In genomic region chr1:61504840-61505239, GRCh38 we compare ENCODE assay signal across 21 cellular contexts.
DNase-seq lines count a peak whose midpoint lies in the region; ATAC-seq and TF ChIP-seq lines count a peak whose summit lies in the region.
"Had no signal": no experiment of that assay in that cellular context is flagged by ENCODE, and none has a peak within 500 bp of the region (broad histone marks: within the 10 kb centered on the region; RNA-seq: fewer than 3 reads in every experiment).

No MANE protein-coding gene starts in this region.

- POLR2A ChIA-PET in HEK293T (lab: Yijun Ruan, JAX) = no interaction called here
- POLR2A ChIA-PET in WTC11 (lab: Charles Lee) = interaction anchor here (0.5 kb wide), 1 partner anchor 41 kb away, joined by 5 read pairs; no protein-coding TSS in a partner anchor

- H3K27me3 Mint-ChIP-seq in WTC11 (ENCODE audit: low read depth) = no peaks in the 10 kb centered on the region

- H3K4me3 Mint-ChIP-seq in WTC11 = no peak overlapping the region
- H3K4me3 Mint-ChIP-seq: mesothelial cell of epicardium; neural crest cell; T-helper 2 cell treated with Interferon-gamma antibody and Interleukin-4, amounts not matched to agents 5 μg/mL and 100 μg/mL, for 36 hours had no signal

- no peak for ATAC-seq in HG02970 (IDR thresholded peaks at IDR 0.05; ENCODE audit: low FRiP score, unreplicated experiment)
- ATAC-seq in WTC11 = no peak
- ATAC-seq: HCT116 had no signal

- DNase-seq in HEK293T (ENCODE audit: extremely low spot score) (peak; percentile 40), RKO (ENCODE audit: low spot score) (peak; percentile 29), cardiac fibroblast (ENCODE audit: low read depth in 2 of 2) (peak; percentile 70 to 79), renal cortical epithelial cell (ENCODE audit: low read depth) (peak; percentile 29), NCI-H1694 (lab: John Stamatoyannopoulos, UW) (no peak), WTC11 (ENCODE audit: low spot score) (no peak)
- DNase-seq: activated CD4-positive, alpha-beta T cell treated with anti-CD3 and anti-CD28 coated beads for 48 hours; activated CD8-positive, alpha-beta memory T cell treated with anti-CD3 and anti-CD28 coated beads, Interleukin-2, amount 50 U/mL, for 4 hours; activated gamma-delta T cell; DMS153; esophagus squamous epithelium; islet precursor cell; retina; stimulated activated naive CD4-positive, alpha-beta T cell treated with Interleukin-2 at 50 U/mL for 16 hours; trophoblast cell had no signal

- H3K9me3 Mint-ChIP-seq in WTC11 = peaks cover 5% of the 10 kb centered on the region
- H3K9me3 Mint-ChIP-seq: T-helper 2 cell treated with Interferon-gamma antibody and Interleukin-4, amounts not matched to agents 5 μg/mL and 100 μg/mL, for 36 hours had no signal

- H3K4me1 Mint-ChIP-seq in WTC11 = peaks cover 17% of the 10 kb centered on the region

- H3K27ac Mint-ChIP-seq in WTC11 = no peak overlapping the region
- H3K27ac Mint-ChIP-seq: mesothelial cell of epicardium; T-helper 2 cell treated with Interferon-gamma antibody and Interleukin-4, amounts not matched to agents 5 μg/mL and 100 μg/mL, for 36 hours had no signal

- H3K4me3 ChIP-seq in cardiac fibroblast (replicated peaks in 1 of 2; ENCODE audit: low read depth in 2 of 2, low read length in 2 of 2) = no peak overlapping the region
- H3K4me3 ChIP-seq: esophagus squamous epithelium, SJSA1 had no signal

- TF ChIP-seq CTCF in cardiac fibroblast (IDR thresholded peaks at IDR 0.05; ENCODE audit: low read depth, low read length) (no peak), WTC11 (IDR thresholded peaks at IDR 0.05) (no peak)

- CTCF ChIA-PET in HEK293T (lab: Yijun Ruan, JAX) (interaction anchor here (0.6 to 1.2 kb wide), 2 partner anchors 19 to 232 kb away, joined by 3 to 11 read pairs; no protein-coding TSS in a partner anchor), WTC11 (lab: Charles Lee) (no interaction called here)

- no peaks in the 10 kb centered on the region for H3K36me3 Mint-ChIP-seq in WTC11
- H3K36me3 Mint-ChIP-seq: mesothelial cell of epicardium had no signal

TF ChIP-seq in HEK293T, 16 proteins besides CTCF, POLR2A, EP300 and RAD21:
- TF ChIP-seq PKNOX1 (IDR thresholded peaks at IDR 0.05) = 0 out of 2 replicates have a peak, but pooled peaks have one; percentile 5
- TF ChIP-seq HDGF (IDR thresholded peaks at IDR 0.05; ENCODE audit: borderline replicate concordance) = no peak
TF ChIP-seq in HEK293T: peak in this region for 1.

TF ChIP-seq in WTC11, 78 proteins besides CTCF, POLR2A, EP300 and RAD21 (continues in another document):
- TF ChIP-seq, protein P1, sequence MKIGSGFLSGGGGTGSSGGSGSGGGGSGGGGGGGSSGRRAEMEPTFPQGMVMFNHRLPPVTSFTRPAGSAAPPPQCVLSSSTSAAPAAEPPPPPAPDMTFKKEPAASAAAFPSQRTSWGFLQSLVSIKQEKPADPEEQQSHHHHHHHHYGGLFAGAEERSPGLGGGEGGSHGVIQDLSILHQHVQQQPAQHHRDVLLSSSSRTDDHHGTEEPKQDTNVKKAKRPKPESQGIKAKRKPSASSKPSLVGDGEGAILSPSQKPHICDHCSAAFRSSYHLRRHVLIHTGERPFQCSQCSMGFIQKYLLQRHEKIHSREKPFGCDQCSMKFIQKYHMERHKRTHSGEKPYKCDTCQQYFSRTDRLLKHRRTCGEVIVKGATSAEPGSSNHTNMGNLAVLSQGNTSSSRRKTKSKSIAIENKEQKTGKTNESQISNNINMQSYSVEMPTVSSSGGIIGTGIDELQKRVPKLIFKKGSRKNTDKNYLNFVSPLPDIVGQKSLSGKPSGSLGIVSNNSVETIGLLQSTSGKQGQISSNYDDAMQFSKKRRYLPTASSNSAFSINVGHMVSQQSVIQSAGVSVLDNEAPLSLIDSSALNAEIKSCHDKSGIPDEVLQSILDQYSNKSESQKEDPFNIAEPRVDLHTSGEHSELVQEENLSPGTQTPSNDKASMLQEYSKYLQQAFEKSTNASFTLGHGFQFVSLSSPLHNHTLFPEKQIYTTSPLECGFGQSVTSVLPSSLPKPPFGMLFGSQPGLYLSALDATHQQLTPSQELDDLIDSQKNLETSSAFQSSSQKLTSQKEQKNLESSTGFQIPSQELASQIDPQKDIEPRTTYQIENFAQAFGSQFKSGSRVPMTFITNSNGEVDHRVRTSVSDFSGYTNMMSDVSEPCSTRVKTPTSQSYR (CRISPR knock-in tag; IDR thresholded peaks at IDR 0.05) = no peak
- no peak for TF ChIP-seq KAT7 (CRISPR knock-in tag; IDR thresholded peaks at IDR 0.05; ENCODE audit: borderline replicate concordance)
- TF ChIP-seq E2F5 (CRISPR knock-in tag; IDR thresholded peaks at IDR 0.05) = no peak
- TF ChIP-seq, protein P2, sequence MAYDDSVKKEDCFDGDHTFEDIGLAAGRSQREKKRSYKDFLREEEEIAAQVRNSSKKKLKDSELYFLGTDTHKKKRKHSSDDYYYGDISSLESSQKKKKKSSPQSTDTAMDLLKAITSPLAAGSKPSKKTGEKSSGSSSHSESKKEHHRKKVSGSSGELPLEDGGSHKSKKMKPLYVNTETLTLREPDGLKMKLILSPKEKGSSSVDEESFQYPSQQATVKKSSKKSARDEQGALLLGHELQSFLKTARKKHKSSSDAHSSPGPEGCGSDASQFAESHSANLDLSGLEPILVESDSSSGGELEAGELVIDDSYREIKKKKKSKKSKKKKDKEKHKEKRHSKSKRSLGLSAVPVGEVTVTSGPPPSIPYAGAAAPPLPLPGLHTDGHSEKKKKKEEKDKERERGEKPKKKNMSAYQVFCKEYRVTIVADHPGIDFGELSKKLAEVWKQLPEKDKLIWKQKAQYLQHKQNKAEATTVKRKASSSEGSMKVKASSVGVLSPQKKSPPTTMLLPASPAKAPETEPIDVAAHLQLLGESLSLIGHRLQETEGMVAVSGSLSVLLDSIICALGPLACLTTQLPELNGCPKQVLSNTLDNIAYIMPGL (CRISPR knock-in tag; IDR thresholded peaks at IDR 0.05) = no peak
- TF ChIP-seq, protein P3, sequence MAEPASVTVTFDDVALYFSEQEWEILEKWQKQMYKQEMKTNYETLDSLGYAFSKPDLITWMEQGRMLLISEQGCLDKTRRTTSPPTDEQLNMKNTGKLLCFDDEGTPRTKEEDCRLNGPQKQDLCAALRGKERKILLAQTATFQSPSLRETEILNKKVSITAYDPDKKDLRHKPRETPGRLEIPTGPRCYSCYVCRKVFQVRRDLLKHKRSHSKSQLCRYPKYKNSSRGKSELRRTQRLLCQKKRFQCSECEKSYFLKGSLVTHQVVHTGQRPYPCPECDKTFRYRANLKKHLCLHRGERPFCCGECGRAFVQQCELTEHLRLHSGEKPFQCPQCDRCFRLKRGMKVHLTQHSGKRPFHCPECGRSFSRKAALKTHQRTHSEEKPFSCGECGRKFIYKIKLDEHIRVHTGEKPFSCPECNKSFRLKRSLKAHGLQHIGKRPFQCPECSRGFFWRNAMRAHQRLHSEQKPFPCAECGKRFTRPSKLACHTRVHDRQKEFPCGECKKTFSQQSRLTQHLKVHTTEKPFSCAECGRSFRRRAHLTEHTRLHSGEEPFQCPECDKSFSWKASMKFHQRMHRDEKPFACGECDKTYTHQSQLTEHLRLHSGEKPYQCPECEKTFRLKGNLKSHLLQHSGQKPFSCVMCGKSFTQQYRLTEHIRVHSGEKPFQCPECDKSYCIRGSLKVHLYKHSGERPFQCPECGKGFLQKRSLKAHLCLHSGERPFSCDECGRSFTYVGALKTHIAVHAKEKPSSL (CRISPR knock-in tag; conservative IDR thresholded peaks at IDR 0.05) = no peak
- no peak for TF ChIP-seq TP53 (CRISPR knock-in tag; IDR thresholded peaks at IDR 0.05)
- TF ChIP-seq, protein P4, sequence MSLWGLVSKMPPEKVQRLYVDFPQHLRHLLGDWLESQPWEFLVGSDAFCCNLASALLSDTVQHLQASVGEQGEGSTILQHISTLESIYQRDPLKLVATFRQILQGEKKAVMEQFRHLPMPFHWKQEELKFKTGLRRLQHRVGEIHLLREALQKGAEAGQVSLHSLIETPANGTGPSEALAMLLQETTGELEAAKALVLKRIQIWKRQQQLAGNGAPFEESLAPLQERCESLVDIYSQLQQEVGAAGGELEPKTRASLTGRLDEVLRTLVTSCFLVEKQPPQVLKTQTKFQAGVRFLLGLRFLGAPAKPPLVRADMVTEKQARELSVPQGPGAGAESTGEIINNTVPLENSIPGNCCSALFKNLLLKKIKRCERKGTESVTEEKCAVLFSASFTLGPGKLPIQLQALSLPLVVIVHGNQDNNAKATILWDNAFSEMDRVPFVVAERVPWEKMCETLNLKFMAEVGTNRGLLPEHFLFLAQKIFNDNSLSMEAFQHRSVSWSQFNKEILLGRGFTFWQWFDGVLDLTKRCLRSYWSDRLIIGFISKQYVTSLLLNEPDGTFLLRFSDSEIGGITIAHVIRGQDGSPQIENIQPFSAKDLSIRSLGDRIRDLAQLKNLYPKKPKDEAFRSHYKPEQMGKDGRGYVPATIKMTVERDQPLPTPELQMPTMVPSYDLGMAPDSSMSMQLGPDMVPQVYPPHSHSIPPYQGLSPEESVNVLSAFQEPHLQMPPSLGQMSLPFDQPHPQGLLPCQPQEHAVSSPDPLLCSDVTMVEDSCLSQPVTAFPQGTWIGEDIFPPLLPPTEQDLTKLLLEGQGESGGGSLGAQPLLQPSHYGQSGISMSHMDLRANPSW (CRISPR knock-in tag; conservative IDR thresholded peaks at IDR 0.05; ENCODE audit: low read depth) = no peak
- TF ChIP-seq, protein P5, sequence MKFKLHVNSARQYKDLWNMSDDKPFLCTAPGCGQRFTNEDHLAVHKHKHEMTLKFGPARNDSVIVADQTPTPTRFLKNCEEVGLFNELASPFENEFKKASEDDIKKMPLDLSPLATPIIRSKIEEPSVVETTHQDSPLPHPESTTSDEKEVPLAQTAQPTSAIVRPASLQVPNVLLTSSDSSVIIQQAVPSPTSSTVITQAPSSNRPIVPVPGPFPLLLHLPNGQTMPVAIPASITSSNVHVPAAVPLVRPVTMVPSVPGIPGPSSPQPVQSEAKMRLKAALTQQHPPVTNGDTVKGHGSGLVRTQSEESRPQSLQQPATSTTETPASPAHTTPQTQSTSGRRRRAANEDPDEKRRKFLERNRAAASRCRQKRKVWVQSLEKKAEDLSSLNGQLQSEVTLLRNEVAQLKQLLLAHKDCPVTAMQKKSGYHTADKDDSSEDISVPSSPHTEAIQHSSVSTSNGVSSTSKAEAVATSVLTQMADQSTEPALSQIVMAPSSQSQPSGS (CRISPR knock-in tag; IDR thresholded peaks at IDR 0.05; ENCODE audit: borderline replicate concordance, low read depth) = no peak
- TF ChIP-seq SMAD3 (CRISPR knock-in tag; IDR thresholded peaks at IDR 0.05; ENCODE audit: borderline replicate concordance) = no peak

Comparison
In these comparisons a context has a peak if more than half of its experiments do, and no peak if none do; other contexts are left out.
1. DNase-seq: peak in HEK293T (single experiment), RKO (single experiment), cardiac fibroblast (2 of 2) and renal cortical epithelial cell (single experiment); none in NCI-H1694 (single experiment) and WTC11 (single experiment).